Comparison of ENCODE assay signal across 12 cellular contexts in the genomic region with DNA sequence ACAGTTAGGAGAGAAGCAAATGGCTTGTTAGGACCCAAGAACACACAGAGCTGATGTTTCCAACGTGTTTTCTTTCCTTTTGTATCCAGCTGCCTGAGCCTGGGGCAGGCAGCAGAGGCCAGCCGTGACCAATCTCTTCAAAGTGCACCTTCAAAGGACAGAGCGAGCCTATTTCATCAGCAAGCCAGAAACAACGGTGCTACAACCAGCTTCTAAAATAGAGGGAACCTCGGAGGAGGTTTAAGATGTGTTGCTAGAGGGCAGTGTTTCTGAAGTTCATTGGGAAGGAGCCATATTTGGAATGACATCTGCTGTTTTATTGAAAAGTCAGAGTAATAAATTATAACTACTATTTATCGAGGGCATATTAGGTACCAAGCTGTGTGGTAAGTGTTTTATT. TPM values are rescaled to one million over a fixed set of nuclear protein-coding genes. Genes with fewer than 3 reads are reported as not detected.
DNase-seq lines count a peak whose midpoint lies in the region; ATAC-seq and TF ChIP-seq lines count a peak whose summit lies in the region.
"Had no signal": no experiment of that assay in that cellular context is flagged by ENCODE, and none has a peak within 500 bp of the region (broad histone marks: within the 10 kb centered on the region; RNA-seq: fewer than 3 reads in every experiment).

No MANE protein-coding gene starts in this region.

- peaks cover 59% of the 10 kb centered on the region for H3K4me1 ChIP-seq in OCI-LY1 (ENCODE audit: insufficient read depth, low read length, severe bottlenecking)

- H3K4me1 Mint-ChIP-seq in endothelial cell (ENCODE audit: unreplicated experiment) = no peaks in the 10 kb centered on the region

- peak; percentile 56 for TF ChIP-seq CTCF in 22Rv1 (IDR thresholded peaks at IDR 0.05)
- TF ChIP-seq CTCF in OCI-LY1 (IDR thresholded peaks at IDR 0.05; ENCODE audit: low read length) = peak; percentile 41; the same call in 1 of the 2 replicates
- peak; percentile 46 for TF ChIP-seq CTCF in epithelial cell of proximal tubule (conservative IDR thresholded peaks at IDR 0.05; ENCODE audit: low read depth, low read length)
- TF ChIP-seq CTCF in GM20000 (IDR thresholded peaks at IDR 0.05; ENCODE audit: extremely low read depth, missing control alignments) = no peak
- no peak for TF ChIP-seq CTCF in endothelial cell (IDR thresholded peaks at IDR 0.05; ENCODE audit: unreplicated experiment)

- no peak overlapping the region for H3K27ac ChIP-seq in 22Rv1
- H3K27ac ChIP-seq in OCI-LY1 (ENCODE audit: low read depth, low read length, poor library complexity, severe bottlenecking) = peak overlapping the region; percentile 82
- H3K27ac ChIP-seq: skin epidermis had no signal

- no peaks in the 10 kb centered on the region for H3K9me3 Mint-ChIP-seq in endothelial cell (ENCODE audit: unreplicated experiment)

- H2AFZ ChIP-seq in OCI-LY1 (ENCODE audit: low read length) = no peak overlapping the region

- H3K36me3 Mint-ChIP-seq in endothelial cell (ENCODE audit: low read depth, unreplicated experiment) = no peaks in the 10 kb centered on the region

- peak; percentile 19 for DNase-seq in HCEC 1CT
- peak; percentile 4 for DNase-seq in epithelial cell of proximal tubule (ENCODE audit: low read depth)
- DNase-seq in kidney glomerular epithelial cell (lab: John Stamatoyannopoulos, UW) = no peak
- DNase-seq in GM20000 (ENCODE audit: low spot score) = no peak
- DNase-seq in endothelial cell (ENCODE audit: low spot score) = no peak
- DNase-seq: activated effector memory CD4-positive, alpha-beta T cell treated with Interleukin-2 at 50 U/mL for 16 hours; hippocampal formation had no signal

- no peaks in the 10 kb centered on the region for H3K79me2 ChIP-seq in OCI-LY1 (ENCODE audit: insufficient read depth, low read length)

- H3K27me3 Mint-ChIP-seq in endothelial cell (ENCODE audit: unreplicated experiment) = peaks cover 2% of the 10 kb centered on the region

- no peak for ATAC-seq in HG03460 (IDR thresholded peaks at IDR 0.05; ENCODE audit: unreplicated experiment)

- H3F3A ChIP-seq in OCI-LY1 (ENCODE audit: insufficient read depth, low read length) = no peaks in the 10 kb centered on the region; the same call in 1 of the 2 replicates

- no peaks in the 10 kb centered on the region for H3K27me3 ChIP-seq in OCI-LY1 (ENCODE audit: insufficient read depth, low read length)

- H3K9me3 ChIP-seq in OCI-LY1 (ENCODE audit: low read length) = no peaks in the 10 kb centered on the region
- H3K9me3 ChIP-seq: Caco-2 had no signal

- H3K9ac ChIP-seq in OCI-LY1 (ENCODE audit: low read length) = peak overlapping the region; percentile 1; the same call in 1 of the 2 replicates

- H3K4me2 ChIP-seq in OCI-LY1 (ENCODE audit: low read length) = peak overlapping the region; percentile 0; the same call in 1 of the 2 replicates

- H4K20me1 ChIP-seq in OCI-LY1 (ENCODE audit: insufficient read depth, low read length) = no peaks in the 10 kb centered on the region

- no peaks in the 10 kb centered on the region for H3K36me3 ChIP-seq in OCI-LY1 (ENCODE audit: insufficient read depth, low read length)

- H3K4me3 Mint-ChIP-seq in endothelial cell (ENCODE audit: unreplicated experiment) = no peak overlapping the region

- no peaks in the 10 kb centered on the region for H3K9me2 ChIP-seq in OCI-LY1 (ENCODE audit: low read depth, low read length)

- H3K27ac Mint-ChIP-seq in endothelial cell (ENCODE audit: unreplicated experiment) = no peak overlapping the region

- H3K4me3 ChIP-seq in OCI-LY1 (ENCODE audit: low read depth, low read length, poor library complexity, severe bottlenecking) (no peak overlapping the region), epithelial cell of proximal tubule (ENCODE audit: low read depth, low read length) (no peak overlapping the region)
- H3K4me3 ChIP-seq: skin epidermis had no signal

RNA-seq across cellular contexts. Expression of gene RFC3, which starts 56.2 kb away (rescaled TPM):
- total RNA-seq in epithelial cell of proximal tubule = 45.1 and 55.6 TPM in 2 replicates
- total RNA-seq in endothelial cell (ENCODE audit: unreplicated experiment) = 11.7 TPM

Comparison
In these comparisons a context has a peak if more than half of its experiments do, and no peak if none do; other contexts are left out.
1. CTCF ChIP-seq: peak in 22Rv1 (single experiment), OCI-LY1 (single experiment) and epithelial cell of proximal tubule (single experiment); none in GM20000 (single experiment) and endothelial cell (single experiment).
2. DNase-seq: peak in HCEC 1CT (single experiment) and epithelial cell of proximal tubule (single experiment); none in kidney glomerular epithelial cell (single experiment), GM20000 (single experiment) and endothelial cell (single experiment).